25 cellular contexts compared by ENCODE assay signal in the genomic region with DNA sequence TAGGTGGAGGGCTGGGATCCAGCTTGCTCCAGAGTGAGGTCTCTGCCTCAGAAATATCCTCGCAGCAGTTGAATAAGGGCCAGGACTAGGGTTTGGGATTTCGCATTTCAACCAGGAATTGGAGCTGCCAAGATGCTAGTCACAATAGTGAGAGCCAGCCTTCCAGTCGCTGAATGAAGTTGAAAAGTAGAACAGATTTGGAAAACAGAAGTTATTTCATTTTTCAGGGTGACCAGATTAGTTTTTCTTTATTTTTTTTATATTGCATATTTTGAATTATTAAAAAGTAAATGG. TPM values are rescaled to one million over a fixed set of nuclear protein-coding genes. Genes with fewer than 3 reads are reported as not detected.
"Had no signal": no experiment of that assay in that cellular context is flagged by ENCODE, and none has a peak within 500 bp of the region (broad histone marks: within the 10 kb centered on the region; RNA-seq: fewer than 3 reads in every experiment).

No MANE protein-coding gene starts in this region.

- H3K27me3 ChIP-seq: hepatocyte, left lung, neutrophil, ovary, sigmoid colon, upper lobe of left lung had no signal

- H3K27ac ChIP-seq: hepatocyte, left lung, neutrophil, ovary, psoas muscle, sigmoid colon, thoracic aorta, upper lobe of left lung had no signal

- H3K27ac Mint-ChIP-seq: activated CD4-positive, alpha-beta memory T cell treated with anti-CD3 and anti-CD28 coated beads, Interleukin-2, amount 10 ng/mL, durations not matched to agents 7 days and 5 days; activated CD4-positive, alpha-beta T cell treated with anti-CD3 and anti-CD28 coated beads, Interleukin-2, amount 10 ng/mL, durations not matched to agents 24 days and 14 days; activated naive CD4-positive, alpha-beta T cell treated with anti-CD3 and anti-CD28 coated beads for 36 hours; activated naive CD8-positive, alpha-beta T cell treated with anti-CD3 and anti-CD28 coated beads, Interleukin-2, amount 10 ng/mL, durations not matched to agents 7 days and 5 days; activated T-cell treated with anti-CD3 and anti-CD28 coated beads, Interleukin-2, amount 50 U/mL, for 72 hours; dendritic cell treated with granulocyte-macrophage colony-stimulating factor and Interleukin-4, amounts not matched to agents 40 ng/mL and 50 ng/mL, for 4 days; immature natural killer cell; natural killer cell treated with Interleukin-12 subunit alpha and Interleukin-12 subunit beta and Interleukin-15 and Interleukin-18, amount 100 ng/mL, for 72 hours; stimulated activated memory B cell treated with anti-CD40 and anti-IgM and Interleukin-4, amounts not matched to agents 10 μg/mL and 1 μg/mL and 100 μg/mL, for 72 hours had no signal

- H3K4me1 ChIP-seq: left lung, upper lobe of left lung had no signal

- H3K4me1 Mint-ChIP-seq: activated CD4-positive, alpha-beta memory T cell treated with anti-CD3 and anti-CD28 coated beads, Interleukin-2, amount 10 ng/mL, durations not matched to agents 7 days and 5 days; activated CD4-positive, alpha-beta T cell treated with anti-CD3 and anti-CD28 coated beads, Interleukin-2, amount 10 ng/mL, durations not matched to agents 24 days and 14 days; activated naive CD8-positive, alpha-beta T cell treated with anti-CD3 and anti-CD28 coated beads, Interleukin-2, amount 10 ng/mL, durations not matched to agents 7 days and 5 days; immature natural killer cell; stimulated activated memory B cell treated with anti-CD40 and anti-IgM and Interleukin-4, amounts not matched to agents 10 μg/mL and 1 μg/mL and 100 μg/mL, for 72 hours had no signal

- H3K9me3 Mint-ChIP-seq: activated CD4-positive, alpha-beta memory T cell treated with anti-CD3 and anti-CD28 coated beads, Interleukin-2, amount 10 ng/mL, durations not matched to agents 7 days and 5 days; activated CD4-positive, alpha-beta T cell treated with anti-CD3 and anti-CD28 coated beads, Interleukin-2, amount 10 ng/mL, durations not matched to agents 24 days and 14 days; activated naive CD4-positive, alpha-beta T cell treated with anti-CD3 and anti-CD28 coated beads for 36 hours; activated T-cell treated with anti-CD3 and anti-CD28 coated beads, Interleukin-2, amount 50 U/mL, for 72 hours; dendritic cell treated with granulocyte-macrophage colony-stimulating factor and Interleukin-4, amounts not matched to agents 40 ng/mL and 50 ng/mL, for 4 days; immature natural killer cell; natural killer cell treated with Interleukin-12 subunit alpha and Interleukin-12 subunit beta and Interleukin-15 and Interleukin-18, amount 100 ng/mL, for 72 hours had no signal

- H3K27me3 Mint-ChIP-seq: activated naive CD8-positive, alpha-beta T cell treated with anti-CD3 and anti-CD28 coated beads, Interleukin-2, amount 10 ng/mL, durations not matched to agents 7 days and 5 days; dendritic cell treated with granulocyte-macrophage colony-stimulating factor and Interleukin-4, amounts not matched to agents 40 ng/mL and 50 ng/mL, for 4 days had no signal

- DNase-seq: activated CD4-positive, alpha-beta memory T cell treated with anti-CD3 and anti-CD28 coated beads, Interleukin-2, amount 10 ng/mL, durations not matched to agents 7 days and 5 days; activated CD4-positive, alpha-beta T cell treated with anti-CD3 and anti-CD28 coated beads, Interleukin-2, amount 10 ng/mL, durations not matched to agents 24 days and 14 days; activated effector memory CD4-positive, alpha-beta T cell treated with Interleukin-2 at 50 U/mL for 16 hours; activated naive CD4-positive, alpha-beta T cell treated with anti-CD3 and anti-CD28 coated beads for 36 hours; activated naive CD8-positive, alpha-beta T cell treated with anti-CD3 and anti-CD28 coated beads, Interleukin-2, amount 10 ng/mL, durations not matched to agents 7 days and 5 days; activated T-cell treated with anti-CD3 and anti-CD28 coated beads, Interleukin-2, amount 50 U/mL, for 72 hours; effector CD8-positive, alpha-beta T cell; erythroblast; foreskin melanocyte; glutamatergic neuron; immature natural killer cell; left lung; midbrain; ovary; psoas muscle; sigmoid colon; stimulated activated CD4-positive, alpha-beta T cell treated with anti-CD3 and anti-CD28 coated beads, Interleukin-15, amount 100 ng/mL, for 24 hours; upper lobe of left lung had no signal

- H3K4me3 Mint-ChIP-seq: activated CD4-positive, alpha-beta memory T cell treated with anti-CD3 and anti-CD28 coated beads, Interleukin-2, amount 10 ng/mL, durations not matched to agents 7 days and 5 days; activated CD4-positive, alpha-beta T cell treated with anti-CD3 and anti-CD28 coated beads, Interleukin-2, amount 10 ng/mL, durations not matched to agents 24 days and 14 days; activated naive CD4-positive, alpha-beta T cell treated with anti-CD3 and anti-CD28 coated beads for 36 hours; activated naive CD8-positive, alpha-beta T cell treated with anti-CD3 and anti-CD28 coated beads, Interleukin-2, amount 10 ng/mL, durations not matched to agents 7 days and 5 days; activated T-cell treated with anti-CD3 and anti-CD28 coated beads, Interleukin-2, amount 50 U/mL, for 72 hours; dendritic cell treated with granulocyte-macrophage colony-stimulating factor and Interleukin-4, amounts not matched to agents 40 ng/mL and 50 ng/mL, for 4 days; immature natural killer cell; natural killer cell treated with Interleukin-12 subunit alpha and Interleukin-12 subunit beta and Interleukin-15 and Interleukin-18, amount 100 ng/mL, for 72 hours; stimulated activated memory B cell treated with anti-CD40 and anti-IgM and Interleukin-4, amounts not matched to agents 10 μg/mL and 1 μg/mL and 100 μg/mL, for 72 hours had no signal

- H3K4me3 ChIP-seq: hepatocyte, left lung, ovary, psoas muscle, sigmoid colon, smooth muscle cell, thoracic aorta, upper lobe of left lung had no signal

- H3K36me3 ChIP-seq: left lung, neutrophil, ovary, sigmoid colon, thoracic aorta, upper lobe of left lung had no signal

- H3K36me3 Mint-ChIP-seq: activated naive CD8-positive, alpha-beta T cell treated with anti-CD3 and anti-CD28 coated beads, Interleukin-2, amount 10 ng/mL, durations not matched to agents 7 days and 5 days; immature natural killer cell; natural killer cell treated with Interleukin-12 subunit alpha and Interleukin-12 subunit beta and Interleukin-15 and Interleukin-18, amount 100 ng/mL, for 72 hours; stimulated activated memory B cell treated with anti-CD40 and anti-IgM and Interleukin-4, amounts not matched to agents 10 μg/mL and 1 μg/mL and 100 μg/mL, for 72 hours had no signal

- H3K9me3 ChIP-seq: left lung, neutrophil, ovary, psoas muscle, sigmoid colon, thoracic aorta, upper lobe of left lung had no signal

- H3K4me2 ChIP-seq: hepatocyte, smooth muscle cell had no signal

- H2AFZ ChIP-seq: hepatocyte had no signal

- ATAC-seq: activated T-cell treated with anti-CD3 and anti-CD28 coated beads, Interleukin-2, amount 50 U/mL, for 72 hours; left lung; natural killer cell treated with Interleukin-12 subunit alpha and Interleukin-12 subunit beta and Interleukin-15 and Interleukin-18, amount 100 ng/mL, for 72 hours; psoas muscle; stimulated activated memory B cell treated with anti-CD40 and anti-IgM and Interleukin-4, amounts not matched to agents 10 μg/mL and 1 μg/mL and 100 μg/mL, for 72 hours had no signal

RNA-seq across cellular contexts. Expression of a gene that starts 59.9 kb away (rescaled TPM):
- total RNA-seq: activated CD4-positive, alpha-beta T cell treated with anti-CD3 and anti-CD28 coated beads, Interleukin-2, amount 10 ng/mL, durations not matched to agents 24 days and 14 days; activated naive CD8-positive, alpha-beta T cell treated with anti-CD3 and anti-CD28 coated beads, Interleukin-2, amount 10 ng/mL, durations not matched to agents 7 days and 5 days had no signal
